11 cellular contexts compared by ENCODE assay signal in genomic region chr9:136007906-136008692, GRCh38. TPM values are rescaled to one million over a fixed set of nuclear protein-coding genes. Genes with fewer than 3 reads are reported as not detected.
DNase-seq lines count a peak whose midpoint lies in the region; ATAC-seq and TF ChIP-seq lines count a peak whose summit lies in the region.
"Had no signal": no experiment of that assay in that cellular context is flagged by ENCODE, and none has a peak within 500 bp of the region (broad histone marks: within the 10 kb centered on the region; RNA-seq: fewer than 3 reads in every experiment).

No MANE protein-coding gene starts in this region.

- H3K4me1 Mint-ChIP-seq in natural killer cell treated with Interleukin-12 subunit alpha and Interleukin-12 subunit beta and Interleukin-15 and Interleukin-18, amount 100 ng/mL, for 72 hours (ENCODE audit: low read depth in 2 of 2): no peaks in the 10 kb centered on the region

- 80 to 90% methylated on average over 24 of the region's 24 CpGs for WGBS in testis, 2 donors

- H3K9ac ChIP-seq in stomach smooth muscle (ENCODE audit: low read length in 2 of 2): no peak overlapping the region

- intact Hi-C loops in testis (cut with DNase I; ENCODE audit: low total_unique reads): no loop called here

- no peaks in the 10 kb centered on the region for H3K9me3 ChIP-seq in stomach smooth muscle (ENCODE audit: control insufficient read depth in 2 of 2, low read length in 2 of 2)
- no peaks in the 10 kb centered on the region for H3K9me3 ChIP-seq in testis

- ATAC-seq in natural killer cell treated with Interleukin-12 subunit alpha and Interleukin-12 subunit beta and Interleukin-15 and Interleukin-18, amount 100 ng/mL, for 72 hours: no peak
- ATAC-seq: stimulated activated naive CD8-positive, alpha-beta T cell treated with anti-CD3 and anti-CD28 coated beads, Interleukin-15, Interleukin-2, amounts not matched to agents 100 U/mL and 50 U/mL, for 24 hours had no signal

- TF ChIP-seq POLR2A in testis (IDR thresholded peaks at IDR 0.05): no peak

- H3K27me3 Mint-ChIP-seq in natural killer cell treated with Interleukin-12 subunit alpha and Interleukin-12 subunit beta and Interleukin-15 and Interleukin-18, amount 100 ng/mL, for 72 hours: no peaks in the 10 kb centered on the region

- TF ChIP-seq CTCF in astrocyte of the cerebellum (IDR thresholded peaks at IDR 0.05; ENCODE audit: low read depth, low read length, missing control alignments): no peak
- TF ChIP-seq CTCF in testis (IDR thresholded peaks at IDR 0.05): no peak

- H3K27me3 ChIP-seq in stomach smooth muscle (ENCODE audit: control insufficient read depth in 1 of 2, insufficient read depth in 2 of 2, low read length in 2 of 2) (no peaks in the 10 kb centered on the region), testis (no peaks in the 10 kb centered on the region)

- H3K4me3 ChIP-seq in astrocyte of the cerebellum (ENCODE audit: low read depth, low read length) (no peak overlapping the region), stomach smooth muscle (ENCODE audit: low read length in 2 of 2) (no peak overlapping the region), testis (no peak overlapping the region)

- peaks cover 52% of the 10 kb centered on the region for H3K4me1 ChIP-seq in stomach smooth muscle (ENCODE audit: control insufficient read depth, insufficient read depth, low read length)
- peaks cover 51% of the 10 kb centered on the region for H3K4me1 ChIP-seq in testis

- H3K36me3 ChIP-seq in stomach smooth muscle (ENCODE audit: control insufficient read depth in 2 of 2, insufficient read depth in 2 of 2, low read length in 2 of 2) (peaks cover 4 to 6% of the 10 kb centered on the region in 2 donors), testis (ENCODE audit: low read depth, missing control alignments) (no peaks in the 10 kb centered on the region)

- in situ Hi-C loops in astrocyte of the cerebellum (cut with HindIII; ENCODE audit: low sequenced_read_pairs): no loop called here

- no peaks in the 10 kb centered on the region for H3K9me3 Mint-ChIP-seq in natural killer cell treated with Interleukin-12 subunit alpha and Interleukin-12 subunit beta and Interleukin-15 and Interleukin-18, amount 100 ng/mL, for 72 hours

- no peak overlapping the region for H3K27ac Mint-ChIP-seq in natural killer cell treated with Interleukin-12 subunit alpha and Interleukin-12 subunit beta and Interleukin-15 and Interleukin-18, amount 100 ng/mL, for 72 hours

- no peak overlapping the region for H3K4me3 Mint-ChIP-seq in natural killer cell treated with Interleukin-12 subunit alpha and Interleukin-12 subunit beta and Interleukin-15 and Interleukin-18, amount 100 ng/mL, for 72 hours

- H3K27ac ChIP-seq in stomach smooth muscle (ENCODE audit: low read length) (peak overlapping the region; percentile 69), testis (peak overlapping the region in 1 of 2 donors; percentile 41)

- DNase-seq in HK-2 (ENCODE audit: unreplicated experiment): peak; percentile 20
- peak; percentile 20 for DNase-seq in astrocyte of the cerebellum (ENCODE audit: low read depth)
- DNase-seq in kidney tubule cell (ENCODE audit: low spot score): peak; percentile 52
- DNase-seq in NCI-H1694 treated with DMSO at 0.1 percent for 48 hours (lab: John Stamatoyannopoulos, UW): no peak
- no peak for DNase-seq in testis
- DNase-seq in natural killer cell treated with Interleukin-12 subunit alpha and Interleukin-12 subunit beta and Interleukin-15 and Interleukin-18, amount 100 ng/mL, for 72 hours (ENCODE audit: low spot score): no peak
- DNase-seq in SKM-1 (lab: John Stamatoyannopoulos, UW; ENCODE audit: unreplicated experiment): no peak
- DNase-seq: NCI-H1436; SIG-M5; stimulated activated naive CD8-positive, alpha-beta T cell treated with anti-CD3 and anti-CD28 coated beads, Interleukin-15, Interleukin-2, amounts not matched to agents 100 U/mL and 50 U/mL, for 24 hours had no signal

- H3K36me3 Mint-ChIP-seq in natural killer cell treated with Interleukin-12 subunit alpha and Interleukin-12 subunit beta and Interleukin-15 and Interleukin-18, amount 100 ng/mL, for 72 hours: no peaks in the 10 kb centered on the region

RNA-seq across cellular contexts. Expression of gene UBAC1, which starts 46.9 kb away (rescaled TPM):
- 10 to 100 TPM; 82.2 to 99.5 TPM for total RNA-seq in testis
- polyA plus RNA-seq in testis (ENCODE audit: insufficient read depth, low read depth, low replicate concordance): 92.5 TPM
- 10 to 100 TPM; 28.9 to 42.4 TPM for total RNA-seq in natural killer cell treated with Interleukin-12 subunit alpha and Interleukin-12 subunit beta and Interleukin-15 and Interleukin-18, amount 100 ng/mL, for 72 hours

Comparison
In these comparisons a context has a peak if more than half of its experiments do, and no peak if none do; other contexts are left out.
1. DNase-seq: peak in HK-2 (single experiment), astrocyte of the cerebellum (single experiment) and kidney tubule cell (single experiment); none in NCI-H1694 treated with DMSO at 0.1 percent for 48 hours (single experiment), testis (single experiment), natural killer cell treated with Interleukin-12 subunit alpha and Interleukin-12 subunit beta and Interleukin-15 and Interleukin-18, amount 100 ng/mL, for 72 hours (single experiment) and SKM-1 (single experiment).